8 cellular contexts compared by ENCODE assay signal in the genomic region with DNA sequence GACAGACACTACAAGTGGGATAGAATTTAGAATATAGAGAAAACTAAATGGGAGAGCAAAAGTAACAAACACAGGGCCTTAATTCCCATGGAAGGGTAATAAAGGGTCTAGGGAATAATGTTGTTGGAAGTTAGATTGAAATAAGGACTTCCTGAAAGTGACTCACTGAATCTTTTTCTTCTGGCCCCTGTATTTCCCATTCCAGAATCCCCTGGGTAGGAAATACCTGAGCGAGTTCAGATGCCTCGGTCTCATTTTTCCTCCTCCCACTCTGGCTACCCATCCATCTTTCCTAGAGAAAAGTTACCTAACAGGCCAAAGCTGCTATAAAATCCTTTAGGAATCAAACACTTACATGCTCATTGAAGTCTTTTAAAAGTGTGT. TPM values are rescaled to one million over a fixed set of nuclear protein-coding genes. Genes with fewer than 3 reads are reported as not detected.
DNase-seq lines count a peak whose midpoint lies in the region; ATAC-seq and TF ChIP-seq lines count a peak whose summit lies in the region.

No MANE protein-coding gene starts in this region.

- intact Hi-C loops in activated naive CD4-positive, alpha-beta T cell treated with anti-CD3 and anti-CD28 coated beads for 36 hours (cut with micrococcal nuclease), result loop anchor here (2.0 to 10.0 kb wide), 4 partner anchors 241 to 631 kb away; a partner anchor contains a TSS

- TF ChIP-seq EP300 in tibial nerve (IDR thresholded peaks at IDR 0.05), result no peak

- WGBS in tibial nerve, 2 donors, result 59 to 63% methylated on average over 2 of the region's 2 CpGs

- peaks cover 67% of the 10 kb centered on the region for H3K4me1 Mint-ChIP-seq in activated naive CD4-positive, alpha-beta T cell treated with anti-CD3 and anti-CD28 coated beads for 36 hours (ENCODE audit: low read depth)
- peaks cover 36% of the 10 kb centered on the region for H3K4me1 Mint-ChIP-seq in memory B cell

- no peaks in the 10 kb centered on the region for H3K36me3 ChIP-seq in tibial nerve

- no peak overlapping the region for H3K4me3 Mint-ChIP-seq in activated naive CD4-positive, alpha-beta T cell treated with anti-CD3 and anti-CD28 coated beads for 36 hours
- no peak overlapping the region for H3K4me3 Mint-ChIP-seq in memory B cell

- CTCF ChIA-PET in activated naive CD4-positive, alpha-beta T cell treated with anti-CD3 and anti-CD28 coated beads for 36 hours (lab: Charles Lee), result interaction anchor here (0.6 to 18.1 kb wide), 4 partner anchors 20 to 297 kb away, joined by 3 to 306 read pairs (median 5); no protein-coding TSS in a partner anchor

- no peaks in the 10 kb centered on the region for H3K9me3 Mint-ChIP-seq in activated naive CD4-positive, alpha-beta T cell treated with anti-CD3 and anti-CD28 coated beads for 36 hours
- H3K9me3 Mint-ChIP-seq in activated naive CD4-positive, alpha-beta T cell treated with anti-CD3 and anti-CD28 coated beads, Interleukin-2, amount 50 U/mL, for 72 hours, result peaks cover 0 to 6% of the 10 kb centered on the region in 2 donors
- no peaks in the 10 kb centered on the region for H3K9me3 Mint-ChIP-seq in memory B cell

- no peak for DNase-seq in activated naive CD4-positive, alpha-beta T cell treated with anti-CD3 and anti-CD28 coated beads for 36 hours
- no peak for DNase-seq in activated naive CD4-positive, alpha-beta T cell treated with anti-CD3 and anti-CD28 coated beads, Interleukin-2, amount 50 U/mL, for 72 hours (ENCODE audit: low spot score in 2 of 2)
- DNase-seq in astrocyte of the hippocampus (ENCODE audit: low read depth, low spot score) (peak; percentile 16), memory B cell (ENCODE audit: low spot score in 2 of 2) (no peak), tibial nerve (ENCODE audit: low spot score in 2 of 2) (no peak), HT-29 (ENCODE audit: low spot score) (no peak)

- H3K4me3 ChIP-seq in tibial nerve, result peak overlapping the region in 1 of 4 donors; percentile 6

- no peak for ATAC-seq in activated naive CD4-positive, alpha-beta T cell treated with anti-CD3 and anti-CD28 coated beads, Interleukin-2, amount 50 U/mL, for 72 hours
- no peak for ATAC-seq in memory B cell (ENCODE audit: low read depth)
- no peak for ATAC-seq in GM21825 (IDR thresholded peaks at IDR 0.05; ENCODE audit: unreplicated experiment)
- no peak for ATAC-seq in GM19395 (IDR thresholded peaks at IDR 0.05; ENCODE audit: unreplicated experiment)

- H3K4me1 ChIP-seq in tibial nerve, result peaks cover 0 to 58% (median 44%) of the 10 kb centered on the region in 4 donors

- H3K36me3 Mint-ChIP-seq in activated naive CD4-positive, alpha-beta T cell treated with anti-CD3 and anti-CD28 coated beads for 36 hours (ENCODE audit: low read depth), result no peaks in the 10 kb centered on the region
- H3K36me3 Mint-ChIP-seq in activated naive CD4-positive, alpha-beta T cell treated with anti-CD3 and anti-CD28 coated beads, Interleukin-2, amount 50 U/mL, for 72 hours, result peaks cover 5 to 6% of the 10 kb centered on the region in 2 donors
- no peaks in the 10 kb centered on the region for H3K36me3 Mint-ChIP-seq in memory B cell

- peak overlapping the region; percentile 98 to 100 (median 99) for H3K27ac ChIP-seq in tibial nerve

- no peaks in the 10 kb centered on the region for H3K27me3 ChIP-seq in tibial nerve

- peak overlapping the region; percentile 97 for H3K27ac Mint-ChIP-seq in activated naive CD4-positive, alpha-beta T cell treated with anti-CD3 and anti-CD28 coated beads for 36 hours
- H3K27ac Mint-ChIP-seq in activated naive CD4-positive, alpha-beta T cell treated with anti-CD3 and anti-CD28 coated beads, Interleukin-2, amount 50 U/mL, for 72 hours, result peak overlapping the region in 1 of 2 donors; percentile 96
- H3K27ac Mint-ChIP-seq in memory B cell, result peak overlapping the region; percentile 97

- H3K27me3 Mint-ChIP-seq in activated naive CD4-positive, alpha-beta T cell treated with anti-CD3 and anti-CD28 coated beads for 36 hours (ENCODE audit: low read depth), result no peaks in the 10 kb centered on the region
- H3K27me3 Mint-ChIP-seq in memory B cell, result no peaks in the 10 kb centered on the region

- no peaks in the 10 kb centered on the region for H3K9me3 ChIP-seq in tibial nerve

- no peak for TF ChIP-seq POLR2A in tibial nerve (IDR thresholded peaks at IDR 0.05)

- no peak for TF ChIP-seq CTCF in tibial nerve (IDR thresholded peaks at IDR 0.05)

RNA-seq across cellular contexts. Expression of a gene that starts 3.1 kb away (rescaled TPM):
- total RNA-seq in activated naive CD4-positive, alpha-beta T cell treated with anti-CD3 and anti-CD28 coated beads for 36 hours, result 10 to 100 TPM; 28.8 to 32.8 TPM
- total RNA-seq in activated naive CD4-positive, alpha-beta T cell treated with anti-CD3 and anti-CD28 coated beads, Interleukin-2, amount 50 U/mL, for 72 hours, result 10 to 100 TPM; 31.7 to 62.5 TPM
- total RNA-seq in tibial nerve, result 10 to 100 TPM; 67.5 to 84.9 (median 70.8) TPM
- total RNA-seq in HT-29 (2014; rRNA removed; shearing (Covaris generic)), result 17.8 and 27.4 TPM in 2 replicates
